Comparison of ENCODE assay signal across 8 cellular contexts in the genomic region with DNA sequence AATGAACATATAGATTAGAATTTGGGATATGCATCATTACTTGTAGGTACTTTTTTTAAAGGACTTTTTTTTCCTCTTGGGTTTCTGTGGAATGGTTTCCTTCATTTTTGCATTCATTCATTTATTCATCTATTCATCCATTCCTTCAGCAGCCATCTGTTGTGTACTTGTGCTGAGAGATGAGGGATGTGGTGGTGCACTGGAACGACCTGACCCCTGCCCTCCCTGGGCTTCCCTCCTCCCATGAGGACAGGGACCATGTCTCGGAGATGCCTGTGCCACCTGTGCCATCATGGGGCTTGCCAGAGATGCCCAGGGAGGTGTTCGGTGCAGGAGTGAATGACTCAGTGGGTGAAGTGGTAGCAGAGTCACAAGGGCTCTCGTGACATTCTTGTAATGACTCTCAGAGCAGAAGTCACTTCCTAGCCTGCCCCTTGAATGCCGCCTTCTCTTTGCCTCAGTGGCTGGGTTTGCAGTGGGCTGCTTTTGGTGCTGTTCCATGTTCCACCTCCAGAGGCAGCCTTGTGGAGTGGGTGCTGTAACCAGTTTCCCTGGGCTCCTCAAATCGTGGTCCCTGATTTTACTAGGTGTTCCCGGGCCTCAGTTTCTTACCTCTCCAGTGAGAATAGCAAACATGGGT. TPM values are rescaled to one million over a fixed set of nuclear protein-coding genes. Genes with fewer than 3 reads are reported as not detected.
DNase-seq lines count a peak whose midpoint lies in the region; ATAC-seq and TF ChIP-seq lines count a peak whose summit lies in the region.

No MANE protein-coding gene starts in this region.

- no peak overlapping the region for H2AFZ ChIP-seq in SK-N-SH (ENCODE audit: low read depth)
- no peak overlapping the region for H2AFZ ChIP-seq in neuronal stem cell (ENCODE audit: low read length)

- POLR2A ChIA-PET in SK-N-SH (lab: Yijun Ruan, JAX) = no interaction called here

- ATAC-seq in SK-N-SH treated with all-trans-retinoic acid at 6 μM for 48 hours (no peak), GM21723 (IDR thresholded peaks at IDR 0.05; ENCODE audit: unreplicated experiment) (no peak)

- H3K4me3 ChIP-seq in SK-N-SH (ENCODE audit: low read depth in 2 of 2, low read length in 1 of 2) (no peak overlapping the region), neuronal stem cell (ENCODE audit: low read length in 2 of 2) (no peak overlapping the region)

- H3K23ac ChIP-seq in neuronal stem cell (ENCODE audit: low read depth, low read length, poor library complexity) = peak overlapping the region; percentile 62

- DNase-seq in SK-N-SH (no peak), neuronal stem cell (ENCODE audit: low spot score) (no peak), NCI-H774 (lab: John Stamatoyannopoulos, UW) (no peak), NCI-H1105 (lab: John Stamatoyannopoulos, UW) (no peak)
- peak; percentile 50 for DNase-seq in activated T-helper 9 cell treated with anti-CD3 and anti-CD28 coated beads, Interleukin-2, amount 50 U/mL, for 16 hours (ENCODE audit: low read depth)

- H3K9ac ChIP-seq in SK-N-SH (no peak overlapping the region), neuronal stem cell (ENCODE audit: low read depth, low read length, poor library complexity) (no peak overlapping the region)

- H3K18ac ChIP-seq in neuronal stem cell (ENCODE audit: low read length) = peak overlapping the region; percentile 63

- no peaks in the 10 kb centered on the region for H3K9me3 ChIP-seq in SK-N-SH
- no peaks in the 10 kb centered on the region for H3K9me3 ChIP-seq in neuronal stem cell (replicated peaks in 1 of 2; ENCODE audit: control insufficient read depth in 2 of 2, insufficient read depth in 1 of 2, low read depth in 1 of 2, low read length in 2 of 2)

- H3K14ac ChIP-seq in neuronal stem cell (ENCODE audit: low read length) = no peak overlapping the region

- H3K4me1 ChIP-seq in SK-N-SH (ENCODE audit: control insufficient read depth in 1 of 2, insufficient read depth in 2 of 2, low read depth in 1 of 2, low read length in 1 of 2) = peaks cover 11 to 19% of the 10 kb centered on the region in 2 experiments; a peak in 3 of 4 replicates
- peaks cover 4 to 18% of the 10 kb centered on the region in 2 donors for H3K4me1 ChIP-seq in neuronal stem cell (ENCODE audit: control insufficient read depth in 2 of 2, insufficient read depth in 1 of 2, low read depth in 1 of 2, low read length in 2 of 2)

- no peaks in the 10 kb centered on the region for H4K20me1 ChIP-seq in SK-N-SH (ENCODE audit: insufficient read depth)

- H3K4me2 ChIP-seq in SK-N-SH = no peak overlapping the region
- H3K4me2 ChIP-seq in neuronal stem cell (ENCODE audit: insufficient read depth, low read length, poor library complexity, severe bottlenecking) = no peak overlapping the region

- no peak for TF ChIP-seq EP300 in SK-N-SH (IDR thresholded peaks at IDR 0.05; ENCODE audit: borderline replicate concordance in 1 of 2, low read depth in 1 of 2, low read length in 1 of 2)

- H3K79me2 ChIP-seq in SK-N-SH (ENCODE audit: insufficient read depth) = no peaks in the 10 kb centered on the region

- H2BK5ac ChIP-seq in neuronal stem cell (ENCODE audit: low read length) = no peak overlapping the region

- CTCF ChIA-PET in SK-N-SH (lab: Yijun Ruan, JAX) = no interaction called here

- H4K91ac ChIP-seq in neuronal stem cell (ENCODE audit: low read depth, low read length, poor library complexity) = no peak overlapping the region

- no peak overlapping the region for H2AK5ac ChIP-seq in neuronal stem cell (ENCODE audit: low read depth, low read length)

- no peak overlapping the region for H3K4ac ChIP-seq in neuronal stem cell (ENCODE audit: low read length)

- H3F3A ChIP-seq in SK-N-SH (replicated peaks; ENCODE audit: insufficient read depth) = peaks cover 5% of the 10 kb centered on the region

- H3K79me1 ChIP-seq in neuronal stem cell (ENCODE audit: low read depth, low read length) = no peaks in the 10 kb centered on the region

- H3K27me3 ChIP-seq in SK-N-SH (ENCODE audit: insufficient read depth) (no peaks in the 10 kb centered on the region), neuronal stem cell (ENCODE audit: control insufficient read depth in 3 of 3, insufficient read depth in 3 of 3, low read depth in 1 of 3, low read length in 3 of 3) (no peaks in the 10 kb centered on the region)

- H4K8ac ChIP-seq in neuronal stem cell (ENCODE audit: low read depth, low read length) = no peak overlapping the region

- TF ChIP-seq RAD21 in SK-N-SH (IDR thresholded peaks at IDR 0.05; ENCODE audit: low read length) = no peak; the same call in 1 of the 2 replicates

- H3K36me3 ChIP-seq in SK-N-SH (replicated peaks in 1 of 2; ENCODE audit: control insufficient read depth in 1 of 2, insufficient read depth in 2 of 2, low read length in 1 of 2) = peaks cover 8 to 13% of the 10 kb centered on the region in 2 experiments
- H3K36me3 ChIP-seq in neuronal stem cell (replicated peaks in 1 of 2; ENCODE audit: control insufficient read depth in 2 of 2, insufficient read depth in 2 of 2, low read length in 2 of 2) = peaks cover 0 to 29% of the 10 kb centered on the region in 2 donors

- no peak overlapping the region for H3K27ac ChIP-seq in SK-N-SH (ENCODE audit: low read depth in 2 of 2, low read length in 1 of 2)
- no peak overlapping the region for H3K27ac ChIP-seq in neuronal stem cell (replicated peaks; ENCODE audit: low read length)

- 62% methylated on average over 7 of the region's 7 CpGs for WGBS in SK-N-SH (ENCODE audit: low lambda C conversion rate)
- WGBS in neuronal stem cell (ENCODE audit: extremely low coverage in 2 of 2, insufficient read length in 2 of 2, insufficient replicate concordance in 1 of 2), 2 donors = no CpG with 5 or more reads among the region's 7 CpGs

- TF ChIP-seq CTCF in SK-N-SH (IDR thresholded peaks at IDR 0.05) = peak; percentile 47
- TF ChIP-seq CTCF in LNCAP (IDR thresholded peaks at IDR 0.05) = peak; percentile 33; the same call in 1 of the 2 replicates

- no peak overlapping the region for H2BK12ac ChIP-seq in neuronal stem cell (ENCODE audit: low read length)

- H2BK15ac ChIP-seq in neuronal stem cell (ENCODE audit: low read length) = no peak overlapping the region

- H2BK120ac ChIP-seq in neuronal stem cell (ENCODE audit: low read depth, low read length) = peak overlapping the region; percentile 61

- H3K9me2 ChIP-seq in SK-N-SH = no peaks in the 10 kb centered on the region

TF ChIP-seq in SK-N-SH, 30 proteins besides CTCF, POLR2A, EP300 and RAD21:
- TF ChIP-seq NRF1 (IDR thresholded peaks at IDR 0.05; ENCODE audit: low read depth, low read length) = no peak
- peak; percentile 9; the same call in 1 of the 2 replicates for TF ChIP-seq SMC3 (IDR thresholded peaks at IDR 0.05; ENCODE audit: low read depth, low read length)
TF ChIP-seq in SK-N-SH: peak in this region for 1.

TF ChIP-seq in SK-N-SH treated with all-trans-retinoic acid at 6 μM for 48 hours, 23 proteins besides CTCF, POLR2A, EP300 and RAD21 (continues in another document):
- no peak for TF ChIP-seq ZC3H10 (CRISPR knock-in tag; IDR thresholded peaks at IDR 0.05)
- TF ChIP-seq TOX (CRISPR knock-in tag; IDR thresholded peaks at IDR 0.05; ENCODE audit: borderline replicate concordance) = no peak
- TF ChIP-seq ZNF70 (CRISPR knock-in tag; IDR thresholded peaks at IDR 0.05) = no peak
- TF ChIP-seq TSHZ2 (CRISPR knock-in tag; IDR thresholded peaks at IDR 0.05) = no peak
- no peak for TF ChIP-seq ZNF8 (CRISPR knock-in tag; IDR thresholded peaks at IDR 0.05)
- TF ChIP-seq PPARA (CRISPR knock-in tag; IDR thresholded peaks at IDR 0.05; ENCODE audit: borderline replicate concordance) = no peak
- no peak for TF ChIP-seq OSR1 (CRISPR knock-in tag; IDR thresholded peaks at IDR 0.05)
- TF ChIP-seq CSDC2 (CRISPR knock-in tag; IDR thresholded peaks at IDR 0.05) = no peak
- TF ChIP-seq, protein P1, sequence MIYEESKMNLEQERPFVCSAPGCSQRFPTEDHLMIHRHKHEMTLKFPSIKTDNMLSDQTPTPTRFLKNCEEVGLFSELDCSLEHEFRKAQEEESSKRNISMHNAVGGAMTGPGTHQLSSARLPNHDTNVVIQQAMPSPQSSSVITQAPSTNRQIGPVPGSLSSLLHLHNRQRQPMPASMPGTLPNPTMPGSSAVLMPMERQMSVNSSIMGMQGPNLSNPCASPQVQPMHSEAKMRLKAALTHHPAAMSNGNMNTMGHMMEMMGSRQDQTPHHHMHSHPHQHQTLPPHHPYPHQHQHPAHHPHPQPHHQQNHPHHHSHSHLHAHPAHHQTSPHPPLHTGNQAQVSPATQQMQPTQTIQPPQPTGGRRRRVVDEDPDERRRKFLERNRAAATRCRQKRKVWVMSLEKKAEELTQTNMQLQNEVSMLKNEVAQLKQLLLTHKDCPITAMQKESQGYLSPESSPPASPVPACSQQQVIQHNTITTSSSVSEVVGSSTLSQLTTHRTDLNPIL (CRISPR knock-in tag; IDR thresholded peaks at IDR 0.05; ENCODE audit: low read depth) = no peak

RNA-seq across cellular contexts. Expression of gene CLEC16A, which starts 43.9 kb away (rescaled TPM):
- polyA plus RNA-seq in SK-N-SH (2012; rRNA removed) = 9.2 and 13.7 TPM in 2 replicates
- polyA plus RNA-seq in SK-N-SH (2012; cell fraction: cytosol; rRNA removed) = 9.3 and 12.0 TPM in 2 replicates
- polyA plus RNA-seq in SK-N-SH (2012; cell fraction: nucleus; rRNA removed) = 22.7 and 22.9 TPM in 2 replicates
- polyA plus RNA-seq in neuronal stem cell (2013, experiment 1 of 2) = 7.1 TPM
- polyA plus RNA-seq in neuronal stem cell (2013, experiment 2 of 2) = 6.7 TPM

RNA-seq across cellular contexts. Expression of gene DEXI, which starts 46.0 kb away (rescaled TPM):
- 48.2 and 55.5 TPM in 2 replicates for polyA plus RNA-seq in SK-N-SH (2012; rRNA removed)
- polyA plus RNA-seq in SK-N-SH (2012; cell fraction: cytosol; rRNA removed) = 37.8 and 49.5 TPM in 2 replicates
- 27.7 and 34.0 TPM in 2 replicates for polyA plus RNA-seq in SK-N-SH (2012; cell fraction: nucleus; rRNA removed)
- 25.2 TPM for polyA plus RNA-seq in neuronal stem cell (2013, experiment 1 of 2)
- polyA plus RNA-seq in neuronal stem cell (2013, experiment 2 of 2) = 25.3 TPM
